Comparison of ENCODE assay signal across 21 cellular contexts in genomic region chr3:177465243-177465642, GRCh38.
DNase-seq lines count a peak whose midpoint lies in the region; ATAC-seq, FAIRE-seq and TF ChIP-seq lines count a peak whose summit lies in the region.
"Had no signal": no experiment of that assay in that cellular context is flagged by ENCODE, and none has a peak within 500 bp of the region (broad histone marks: within the 10 kb centered on the region; RNA-seq: fewer than 3 reads in every experiment).

No MANE protein-coding gene starts in this region.

- H2AFZ ChIP-seq in astrocyte (ENCODE audit: low read depth, low read length) = no peak overlapping the region

- H3K9me3 Mint-ChIP-seq in astrocyte (ENCODE audit: unreplicated experiment) (no peaks in the 10 kb centered on the region), endothelial cell (ENCODE audit: unreplicated experiment) (no peaks in the 10 kb centered on the region)
- H3K9me3 Mint-ChIP-seq: nephron had no signal

- no peaks in the 10 kb centered on the region for H3K27me3 Mint-ChIP-seq in astrocyte (ENCODE audit: low read depth, unreplicated experiment)
- peaks cover 2% of the 10 kb centered on the region for H3K27me3 Mint-ChIP-seq in endothelial cell (ENCODE audit: unreplicated experiment)
- H3K27me3 Mint-ChIP-seq: stimulated activated naive B cell treated with anti-CD40 and anti-IgM and Interleukin-4, amounts not matched to agents 10 μg/mL and 1 μg/mL and 100 μg/mL, for 72 hours had no signal

- DNase-seq in astrocyte (ENCODE audit: low read depth) (no peak), left ventricle myocardium inferior (peak; percentile 58), posterior vena cava (ENCODE audit: low spot score) (peak; percentile 80), upper lobe of right lung (no peak), endothelial cell (ENCODE audit: low spot score) (no peak), SK-N-DZ (ENCODE audit: low spot score) (no peak)
- DNase-seq: activated naive CD4-positive, alpha-beta T cell; activated T-cell treated with anti-CD3 and anti-CD28 coated beads for 4 hours; colonic mucosa; DND-41; glutamatergic neuron; mammary epithelial cell; NCI-H1694; NCI-H226; NK-92 treated with Interleukin-12 subunit alpha and Interleukin-12 subunit beta, amount 100 ng/mL, for 24 hours; stimulated activated naive B cell treated with anti-CD40 and anti-IgM and Interleukin-4, amounts not matched to agents 10 μg/mL and 1 μg/mL and 100 μg/mL, for 72 hours had no signal

- H3K4me1 Mint-ChIP-seq in astrocyte (ENCODE audit: low read depth, unreplicated experiment) (peaks cover 50% of the 10 kb centered on the region), endothelial cell (ENCODE audit: unreplicated experiment) (peaks cover 2% of the 10 kb centered on the region)

- no peak for TF ChIP-seq CTCF in astrocyte (IDR thresholded peaks at IDR 0.05; ENCODE audit: insufficient read depth, low read depth, low read length)
- no peak for TF ChIP-seq CTCF in left ventricle myocardium inferior (IDR thresholded peaks at IDR 0.05; ENCODE audit: borderline replicate concordance)
- TF ChIP-seq CTCF in upper lobe of right lung (IDR thresholded peaks at IDR 0.05) = no peak
- no peak for TF ChIP-seq CTCF in endothelial cell (IDR thresholded peaks at IDR 0.05; ENCODE audit: unreplicated experiment)

- H3K36me3 ChIP-seq in astrocyte (ENCODE audit: insufficient read depth, low read length) (no peaks in the 10 kb centered on the region), left ventricle myocardium inferior (no peaks in the 10 kb centered on the region), upper lobe of right lung (no peaks in the 10 kb centered on the region)
- H3K36me3 ChIP-seq: colonic mucosa had no signal

- H3K9me3 ChIP-seq in astrocyte (ENCODE audit: insufficient read depth, low read depth, low read length) (no peaks in the 10 kb centered on the region), left ventricle myocardium inferior (replicated peaks) (no peaks in the 10 kb centered on the region), upper lobe of right lung (no peaks in the 10 kb centered on the region)
- H3K9me3 ChIP-seq: colonic mucosa had no signal

- no peaks in the 10 kb centered on the region for H4K20me1 ChIP-seq in astrocyte (ENCODE audit: insufficient read depth, low read length)

- H3K27me3 ChIP-seq in astrocyte (ENCODE audit: insufficient read depth, low read length) = no peaks in the 10 kb centered on the region
- no peaks in the 10 kb centered on the region for H3K27me3 ChIP-seq in left ventricle myocardium inferior (ENCODE audit: low read depth)
- no peaks in the 10 kb centered on the region for H3K27me3 ChIP-seq in upper lobe of right lung
- H3K27me3 ChIP-seq: colonic mucosa had no signal

- intact Hi-C loops in left ventricle myocardium inferior (cut with micrococcal nuclease) (no loop called here), posterior vena cava (cut with DNase I) (no loop called here), upper lobe of right lung (cut with DNase I) (no loop called here)

- H3K4me2 ChIP-seq in astrocyte (ENCODE audit: low read length) = no peak overlapping the region

- H3K4me3 ChIP-seq in astrocyte (ENCODE audit: insufficient read depth, low read depth, low read length) (no peak overlapping the region), left ventricle myocardium inferior (no peak overlapping the region), upper lobe of right lung (no peak overlapping the region)
- H3K4me3 ChIP-seq: colonic mucosa had no signal

- H3K4me1 ChIP-seq in astrocyte (ENCODE audit: insufficient read depth, low read length) (peaks cover 22% of the 10 kb centered on the region), left ventricle myocardium inferior (peaks cover 34% of the 10 kb centered on the region), upper lobe of right lung (peaks cover 4% of the 10 kb centered on the region)
- H3K4me1 ChIP-seq: colonic mucosa had no signal

- H3K27ac Mint-ChIP-seq in astrocyte (ENCODE audit: unreplicated experiment) (peak overlapping the region; percentile 1), endothelial cell (ENCODE audit: unreplicated experiment) (no peak overlapping the region)
- H3K27ac Mint-ChIP-seq: stimulated activated naive B cell treated with anti-CD40 and anti-IgM and Interleukin-4, amounts not matched to agents 10 μg/mL and 1 μg/mL and 100 μg/mL, for 72 hours had no signal

- no peak overlapping the region for H3K27ac ChIP-seq in astrocyte (ENCODE audit: low read depth, low read length)
- peak overlapping the region; percentile 64 for H3K27ac ChIP-seq in left ventricle myocardium inferior (replicated peaks)
- no peak overlapping the region for H3K27ac ChIP-seq in upper lobe of right lung
- H3K27ac ChIP-seq: colonic mucosa, epithelial cell of prostate had no signal

- H3K4me3 Mint-ChIP-seq in astrocyte (ENCODE audit: unreplicated experiment) = no peak overlapping the region
- H3K4me3 Mint-ChIP-seq in endothelial cell (ENCODE audit: unreplicated experiment) = no peak overlapping the region
- H3K4me3 Mint-ChIP-seq: nephron; stimulated activated naive B cell treated with anti-CD40 and anti-IgM and Interleukin-4, amounts not matched to agents 10 μg/mL and 1 μg/mL and 100 μg/mL, for 72 hours had no signal

- no peak for FAIRE-seq in astrocyte (lab: Jason Lieb, UNC)
- FAIRE-seq: GM18507 had no signal

- H3K79me2 ChIP-seq in astrocyte (ENCODE audit: insufficient read depth, low read length) = no peaks in the 10 kb centered on the region

- ATAC-seq in upper lobe of right lung (peak; percentile 26), GM21529 (IDR thresholded peaks at IDR 0.05; ENCODE audit: unreplicated experiment) (no peak), HG02885 (IDR thresholded peaks at IDR 0.05; ENCODE audit: poor library complexity, unreplicated experiment) (no peak)
- ATAC-seq: stimulated activated naive B cell treated with anti-CD40 and anti-IgM and Interleukin-4, amounts not matched to agents 10 μg/mL and 1 μg/mL and 100 μg/mL, for 72 hours had no signal

- no peak overlapping the region for H3K9ac ChIP-seq in astrocyte (ENCODE audit: low read length)

- H3K36me3 Mint-ChIP-seq in astrocyte (ENCODE audit: low read depth, unreplicated experiment) = no peaks in the 10 kb centered on the region
- no peaks in the 10 kb centered on the region for H3K36me3 Mint-ChIP-seq in endothelial cell (ENCODE audit: low read depth, unreplicated experiment)
- H3K36me3 Mint-ChIP-seq: stimulated activated naive B cell treated with anti-CD40 and anti-IgM and Interleukin-4, amounts not matched to agents 10 μg/mL and 1 μg/mL and 100 μg/mL, for 72 hours had no signal

Comparison
In these comparisons a context has a peak if more than half of its experiments do, and no peak if none do; other contexts are left out.
1. DNase-seq: peak in left ventricle myocardium inferior (single experiment) and posterior vena cava (single experiment); none in astrocyte (single experiment), upper lobe of right lung (single experiment), endothelial cell (single experiment) and SK-N-DZ (single experiment).